1 cellular context compared by ENCODE assay signal in the genomic region with DNA sequence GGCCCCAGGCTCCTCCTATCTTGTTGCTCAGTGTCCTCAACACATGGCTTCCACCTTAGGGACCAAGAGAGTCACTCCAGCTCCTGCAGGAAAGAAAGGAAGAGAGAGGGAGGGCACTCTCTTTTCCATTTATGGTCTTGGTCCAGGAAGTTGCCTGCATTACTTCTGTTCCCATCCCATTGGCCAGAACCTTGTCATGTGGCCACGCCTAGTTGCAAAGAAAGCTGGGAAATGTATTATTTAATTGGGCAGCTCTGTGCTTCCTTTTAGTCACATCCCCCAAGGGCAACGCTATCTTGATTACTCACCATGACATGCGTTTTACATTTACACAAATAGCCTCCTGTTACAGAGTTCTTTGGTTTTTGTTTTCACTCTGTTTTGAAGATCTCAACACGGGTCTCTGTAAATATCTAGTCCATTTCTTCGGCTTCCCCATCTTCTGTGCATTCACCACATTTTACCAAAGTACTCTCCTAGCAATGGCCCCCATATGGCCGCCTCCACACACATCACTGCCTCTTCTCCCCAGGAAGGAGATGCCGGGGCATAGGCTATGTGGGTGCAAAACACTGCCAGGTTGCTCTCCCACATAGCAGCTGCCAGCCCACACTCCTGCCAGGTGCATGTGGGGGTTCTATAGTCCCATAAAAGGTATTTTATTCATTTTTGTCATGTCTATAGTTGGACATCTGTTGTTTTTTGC.
TF ChIP-seq lines count a peak whose summit lies in the region.

No MANE protein-coding gene starts in this region.

TF ChIP-seq in GM12878, 131 proteins besides CTCF, POLR2A, EP300 and RAD21 (continued from another document):
- TF ChIP-seq, protein P1, sequence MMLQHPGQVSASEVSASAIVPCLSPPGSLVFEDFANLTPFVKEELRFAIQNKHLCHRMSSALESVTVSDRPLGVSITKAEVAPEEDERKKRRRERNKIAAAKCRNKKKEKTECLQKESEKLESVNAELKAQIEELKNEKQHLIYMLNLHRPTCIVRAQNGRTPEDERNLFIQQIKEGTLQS (IDR thresholded peaks at IDR 0.05; ENCODE audit: borderline replicate concordance, extremely low read depth, low read depth, low read length): no peak
- TF ChIP-seq FOXM1 (IDR thresholded peaks at IDR 0.05; ENCODE audit: low read depth, low read length): no peak
- TF ChIP-seq YBX1 (IDR thresholded peaks at IDR 0.05): no peak
- TF ChIP-seq RUNX3 (IDR thresholded peaks at IDR 0.05; ENCODE audit: low read length): 0 out of 2 replicates have a peak, but pooled peaks have one; percentile 16
- TF ChIP-seq MEF2B (IDR thresholded peaks at IDR 0.05; ENCODE audit: partially characterized antibody, poor library complexity, severe bottlenecking): no peak
- no peak for TF ChIP-seq ASH2L (IDR thresholded peaks at IDR 0.05; ENCODE audit: borderline replicate concordance, low read depth)
- peak; percentile 49 for TF ChIP-seq SIX5 (IDR thresholded peaks at IDR 0.05; ENCODE audit: low read depth, low read length, severe bottlenecking)
- peak; percentile 21; the same call in 1 of the 2 replicates for TF ChIP-seq JUNB (IDR thresholded peaks at IDR 0.05)
- no peak for TF ChIP-seq KDM1A (IDR thresholded peaks at IDR 0.05; ENCODE audit: borderline replicate concordance)
- no peak for TF ChIP-seq PBX3 (IDR thresholded peaks at IDR 0.05; ENCODE audit: insufficient replicate concordance, low read depth, low read length)
- TF ChIP-seq NBN (IDR thresholded peaks at IDR 0.05): no peak
- peak; percentile 69 for TF ChIP-seq NFXL1 (IDR thresholded peaks at IDR 0.05; ENCODE audit: borderline replicate concordance)
- TF ChIP-seq MTA3 (IDR thresholded peaks at IDR 0.05; ENCODE audit: borderline replicate concordance, low read length): no peak
- no peak for TF ChIP-seq GABPA (IDR thresholded peaks at IDR 0.05; ENCODE audit: low read depth)
- TF ChIP-seq, protein P2, sequence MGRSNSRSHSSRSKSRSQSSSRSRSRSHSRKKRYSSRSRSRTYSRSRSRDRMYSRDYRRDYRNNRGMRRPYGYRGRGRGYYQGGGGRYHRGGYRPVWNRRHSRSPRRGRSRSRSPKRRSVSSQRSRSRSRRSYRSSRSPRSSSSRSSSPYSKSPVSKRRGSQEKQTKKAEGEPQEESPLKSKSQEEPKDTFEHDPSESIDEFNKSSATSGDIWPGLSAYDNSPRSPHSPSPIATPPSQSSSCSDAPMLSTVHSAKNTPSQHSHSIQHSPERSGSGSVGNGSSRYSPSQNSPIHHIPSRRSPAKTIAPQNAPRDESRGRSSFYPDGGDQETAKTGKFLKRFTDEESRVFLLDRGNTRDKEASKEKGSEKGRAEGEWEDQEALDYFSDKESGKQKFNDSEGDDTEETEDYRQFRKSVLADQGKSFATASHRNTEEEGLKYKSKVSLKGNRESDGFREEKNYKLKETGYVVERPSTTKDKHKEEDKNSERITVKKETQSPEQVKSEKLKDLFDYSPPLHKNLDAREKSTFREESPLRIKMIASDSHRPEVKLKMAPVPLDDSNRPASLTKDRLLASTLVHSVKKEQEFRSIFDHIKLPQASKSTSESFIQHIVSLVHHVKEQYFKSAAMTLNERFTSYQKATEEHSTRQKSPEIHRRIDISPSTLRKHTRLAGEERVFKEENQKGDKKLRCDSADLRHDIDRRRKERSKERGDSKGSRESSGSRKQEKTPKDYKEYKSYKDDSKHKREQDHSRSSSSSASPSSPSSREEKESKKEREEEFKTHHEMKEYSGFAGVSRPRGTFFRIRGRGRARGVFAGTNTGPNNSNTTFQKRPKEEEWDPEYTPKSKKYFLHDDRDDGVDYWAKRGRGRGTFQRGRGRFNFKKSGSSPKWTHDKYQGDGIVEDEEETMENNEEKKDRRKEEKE (IDR thresholded peaks at IDR 0.05): no peak
- peak; percentile 55; the same call in 1 of the 2 replicates for TF ChIP-seq RAD51 (IDR thresholded peaks at IDR 0.05)
- TF ChIP-seq RELB (IDR thresholded peaks at IDR 0.05; ENCODE audit: low read depth): no peak
- TF ChIP-seq BACH1 (IDR thresholded peaks at IDR 0.05; ENCODE audit: borderline replicate concordance): no peak
- TF ChIP-seq YY1 (IDR thresholded peaks at IDR 0.05; ENCODE audit: low read depth, low read length): peak; percentile 73
- 0 out of 2 replicates have a peak, but pooled peaks have one; percentile 12 for TF ChIP-seq NFIC (IDR thresholded peaks at IDR 0.05; ENCODE audit: low read depth, low read length)
- TF ChIP-seq, protein P3, sequence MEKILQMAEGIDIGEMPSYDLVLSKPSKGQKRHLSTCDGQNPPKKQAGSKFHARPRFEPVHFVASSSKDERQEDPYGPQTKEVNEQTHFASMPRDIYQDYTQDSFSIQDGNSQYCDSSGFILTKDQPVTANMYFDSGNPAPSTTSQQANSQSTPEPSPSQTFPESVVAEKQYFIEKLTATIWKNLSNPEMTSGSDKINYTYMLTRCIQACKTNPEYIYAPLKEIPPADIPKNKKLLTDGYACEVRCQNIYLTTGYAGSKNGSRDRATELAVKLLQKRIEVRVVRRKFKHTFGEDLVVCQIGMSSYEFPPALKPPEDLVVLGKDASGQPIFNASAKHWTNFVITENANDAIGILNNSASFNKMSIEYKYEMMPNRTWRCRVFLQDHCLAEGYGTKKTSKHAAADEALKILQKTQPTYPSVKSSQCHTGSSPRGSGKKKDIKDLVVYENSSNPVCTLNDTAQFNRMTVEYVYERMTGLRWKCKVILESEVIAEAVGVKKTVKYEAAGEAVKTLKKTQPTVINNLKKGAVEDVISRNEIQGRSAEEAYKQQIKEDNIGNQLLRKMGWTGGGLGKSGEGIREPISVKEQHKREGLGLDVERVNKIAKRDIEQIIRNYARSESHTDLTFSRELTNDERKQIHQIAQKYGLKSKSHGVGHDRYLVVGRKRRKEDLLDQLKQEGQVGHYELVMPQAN (conservative IDR thresholded peaks at IDR 0.05): no peak
- TF ChIP-seq CUX1 (IDR thresholded peaks at IDR 0.05; ENCODE audit: insufficient replicate concordance, low read depth, low read length): no peak
- no peak for TF ChIP-seq CBX3 (IDR thresholded peaks at IDR 0.05; ENCODE audit: borderline replicate concordance, low read depth)
- TF ChIP-seq POU2F2 (IDR thresholded peaks at IDR 0.05; ENCODE audit: borderline replicate concordance, low read depth, low read length): 0 out of 3 replicates have a peak, but pooled peaks have one; percentile 34
- TF ChIP-seq WRNIP1 (IDR thresholded peaks at IDR 0.05; ENCODE audit: borderline replicate concordance, low read depth, low read length): no peak
- no peak for TF ChIP-seq IKZF1 (conservative IDR thresholded peaks at IDR 0.05)
- no peak for TF ChIP-seq SUZ12 (IDR thresholded peaks at IDR 0.05; ENCODE audit: unreplicated experiment)
- TF ChIP-seq TCF7 (IDR thresholded peaks at IDR 0.05; ENCODE audit: borderline replicate concordance): no peak
- no peak for TF ChIP-seq RELA (IDR thresholded peaks at IDR 0.05; ENCODE audit: borderline replicate concordance, partially characterized antibody)
- peak; percentile 65 to 90 for TF ChIP-seq SRF (IDR thresholded peaks at IDR 0.05; ENCODE audit: low read depth in 2 of 2, low read length in 2 of 2)
